Comparison of ENCODE assay signal across 26 cellular contexts in genomic region chr2:170012773-170013172, GRCh38.
"Had no signal": no experiment of that assay in that cellular context is flagged by ENCODE, and none has a peak within 500 bp of the region (broad histone marks: within the 10 kb centered on the region; RNA-seq: fewer than 3 reads in every experiment).

No MANE protein-coding gene starts in this region.

- H3K4me3 ChIP-seq: adrenal gland, ascending aorta, left ventricle myocardium inferior, ovary, psoas muscle, right atrium auricular region, tibial artery had no signal

- DNase-seq: activated CD4-positive, alpha-beta T cell treated with anti-CD3 and anti-CD28 coated beads, Interleukin-2, amount 10 ng/mL, durations not matched to agents 7 days and 5 days; activated naive CD4-positive, alpha-beta T cell; activated T-cell treated with anti-CD3 and anti-CD28 coated beads, Interleukin-2, amount 50 U/mL, for 1 hour; adrenal gland; brain microvascular endothelial cell; central memory CD4-positive, alpha-beta T cell; dermis blood vessel endothelial cell; effector CD8-positive, alpha-beta T cell; hippocampal formation; kidney glomerular epithelial cell; left ventricle myocardium inferior; midbrain; natural killer cell; ovary; psoas muscle; stimulated activated CD4-positive, alpha-beta T cell treated with anti-CD3 and anti-CD28 coated beads, Interleukin-12 subunit alpha, Interleukin-12 subunit beta, amount 100 ng/mL, for 4 hours; stimulated activated CD4-positive, alpha-beta T cell treated with anti-CD3 and anti-CD28 coated beads, Interleukin-1b, Interleukin-23, amount 100 ng/mL, for 48 hours; stimulated activated naive CD8-positive, alpha-beta T cell treated with anti-CD3 and anti-CD28 coated beads, Interleukin-15, amount 100 ng/mL, for 72 hours; T-helper 17 cell; tibial artery had no signal

- H3K27me3 Mint-ChIP-seq: activated CD4-positive, alpha-beta T cell treated with anti-CD3 and anti-CD28 coated beads, Interleukin-2, amount 10 ng/mL, durations not matched to agents 7 days and 5 days; activated naive CD8-positive, alpha-beta T cell; stimulated activated naive CD8-positive, alpha-beta T cell treated with anti-CD3 and anti-CD28 coated beads, Interleukin-15, amount 100 ng/mL, for 72 hours; T-helper 17 cell had no signal

- H3K36me3 Mint-ChIP-seq: natural killer cell had no signal

- H3K4me1 Mint-ChIP-seq: activated CD4-positive, alpha-beta T cell treated with anti-CD3 and anti-CD28 coated beads, Interleukin-2, amount 10 ng/mL, durations not matched to agents 7 days and 5 days; natural killer cell; stimulated activated effector memory CD8-positive, alpha-beta T cell treated with anti-CD3 and anti-CD28 coated beads, Interleukin-12 subunit alpha, Interleukin-12 subunit beta, amount 100 ng/mL, for 72 hours; stimulated activated naive CD8-positive, alpha-beta T cell treated with anti-CD3 and anti-CD28 coated beads, Interleukin-15, amount 100 ng/mL, for 72 hours had no signal

- H3K9me3 Mint-ChIP-seq: activated CD4-positive, alpha-beta T cell treated with anti-CD3 and anti-CD28 coated beads, Interleukin-2, amount 10 ng/mL, durations not matched to agents 7 days and 5 days; activated T-helper 2 cell treated with anti-CD3 and anti-CD28 coated beads, Interferon-gamma antibody, Interleukin-2, Interleukin-4, amounts not matched to agents 10 μg/mL and 5 μg/mL and 100 μg/mL, durations not matched to agents 14 hours and 24 hours and 36 hours; natural killer cell; stimulated activated effector memory CD8-positive, alpha-beta T cell treated with anti-CD3 and anti-CD28 coated beads, Interleukin-12 subunit alpha, Interleukin-12 subunit beta, amount 100 ng/mL, for 72 hours; stimulated activated naive CD8-positive, alpha-beta T cell treated with anti-CD3 and anti-CD28 coated beads, Interleukin-15, amount 100 ng/mL, for 72 hours had no signal

- H3K4me3 Mint-ChIP-seq: activated CD4-positive, alpha-beta T cell treated with anti-CD3 and anti-CD28 coated beads, Interleukin-2, amount 10 ng/mL, durations not matched to agents 7 days and 5 days; activated naive CD8-positive, alpha-beta T cell; natural killer cell; stimulated activated effector memory CD8-positive, alpha-beta T cell treated with anti-CD3 and anti-CD28 coated beads, Interleukin-12 subunit alpha, Interleukin-12 subunit beta, amount 100 ng/mL, for 72 hours; stimulated activated naive CD8-positive, alpha-beta T cell treated with anti-CD3 and anti-CD28 coated beads, Interleukin-15, amount 100 ng/mL, for 72 hours; T-helper 17 cell had no signal

- H3K27ac Mint-ChIP-seq: activated CD4-positive, alpha-beta T cell treated with anti-CD3 and anti-CD28 coated beads, Interleukin-2, amount 10 ng/mL, durations not matched to agents 7 days and 5 days; activated naive CD8-positive, alpha-beta T cell; activated T-helper 2 cell treated with anti-CD3 and anti-CD28 coated beads, Interferon-gamma antibody, Interleukin-2, Interleukin-4, amounts not matched to agents 10 μg/mL and 5 μg/mL and 100 μg/mL, durations not matched to agents 14 hours and 24 hours and 36 hours; natural killer cell; stimulated activated effector memory CD8-positive, alpha-beta T cell treated with anti-CD3 and anti-CD28 coated beads, Interleukin-12 subunit alpha, Interleukin-12 subunit beta, amount 100 ng/mL, for 72 hours; stimulated activated naive CD8-positive, alpha-beta T cell treated with anti-CD3 and anti-CD28 coated beads, Interleukin-15, amount 100 ng/mL, for 72 hours; T-helper 17 cell had no signal

- ATAC-seq: esophagus mucosa; natural killer cell; psoas muscle; stimulated activated effector memory CD8-positive, alpha-beta T cell treated with anti-CD3 and anti-CD28 coated beads, Interleukin-12 subunit alpha, Interleukin-12 subunit beta, amount 100 ng/mL, for 72 hours; stimulated activated naive CD8-positive, alpha-beta T cell treated with anti-CD3 and anti-CD28 coated beads, Interleukin-15, amount 100 ng/mL, for 72 hours; T-helper 17 cell had no signal
